ENCODE assay signal across 16 cellular contexts in genomic region chr7:132298782-132299181, GRCh38.
A peak's percentile ranks its signal among the peaks of the same experiment; 100 is the strongest.
DNase-seq lines count a peak whose midpoint lies in the region; ATAC-seq and TF ChIP-seq lines count a peak whose summit lies in the region.
"Had no signal": no experiment of that assay in that cellular context is flagged by ENCODE, and none has a peak within 500 bp of the region (broad histone marks: within the 10 kb centered on the region; RNA-seq: fewer than 3 reads in every experiment).

No MANE protein-coding gene starts in this region.

- H3K4me1 Mint-ChIP-seq in MCF 10A (ENCODE audit: insufficient read depth, unreplicated experiment), result no peaks in the 10 kb centered on the region
- no peaks in the 10 kb centered on the region for H3K4me1 Mint-ChIP-seq in effector memory CD8-positive, alpha-beta T cell (ENCODE audit: low read depth in 2 of 2)

- CTCF ChIA-PET in MCF 10A (lab: Yijun Ruan, JAX), result interaction anchor here (0.7 to 1.2 kb wide), 2 partner anchors 8 to 19 kb away, joined by 3 read pairs; no protein-coding TSS in a partner anchor
- CTCF ChIA-PET in SK-N-SH (lab: Yijun Ruan, JAX), result interaction anchor here (1.9 kb wide), 1 partner anchor 20 kb away, joined by 5 read pairs; no protein-coding TSS in a partner anchor

- H3K27me3 Mint-ChIP-seq in MCF 10A (ENCODE audit: insufficient read depth, unreplicated experiment), result no peaks in the 10 kb centered on the region
- peaks cover 27 to 74% of the 10 kb centered on the region in 2 donors for H3K27me3 Mint-ChIP-seq in effector memory CD8-positive, alpha-beta T cell

- no peaks in the 10 kb centered on the region for H3K36me3 Mint-ChIP-seq in MCF 10A (ENCODE audit: insufficient read depth, unreplicated experiment)
- H3K36me3 Mint-ChIP-seq in effector memory CD8-positive, alpha-beta T cell (ENCODE audit: insufficient read depth), result no peaks in the 10 kb centered on the region
- H3K36me3 Mint-ChIP-seq: neural progenitor cell had no signal

- H3K79me2 ChIP-seq in SK-N-SH (ENCODE audit: insufficient read depth), result no peaks in the 10 kb centered on the region

- no TSS peak for BruUV-seq in MCF 10A (replicated peaks; lab: Mats Ljungman, UMichigan)

- TF ChIP-seq CTCF in MCF 10A (IDR thresholded peaks at IDR 0.05; ENCODE audit: unreplicated experiment), result no peak
- TF ChIP-seq CTCF in breast epithelium (IDR thresholded peaks at IDR 0.05), result no peak
- TF ChIP-seq CTCF in SK-N-SH (IDR thresholded peaks at IDR 0.05), result no peak
- TF ChIP-seq CTCF in foreskin keratinocyte (conservative IDR thresholded peaks at IDR 0.05), result no peak

- POLR2A ChIA-PET in MCF 10A (lab: Yijun Ruan, JAX) (interaction anchor here (0.6 kb wide), 1 partner anchor 407 kb away, joined by 3 read pairs; no protein-coding TSS in a partner anchor), SK-N-SH (lab: Yijun Ruan, JAX) (no interaction called here)

- no peaks in the 10 kb centered on the region for H3K4me1 ChIP-seq in breast epithelium
- H3K4me1 ChIP-seq in SK-N-SH (ENCODE audit: control insufficient read depth in 1 of 2, insufficient read depth in 2 of 2, low read depth in 1 of 2, low read length in 1 of 2), result peaks cover 0 to 10% of the 10 kb centered on the region in 2 experiments; a peak in 1 of 4 replicates
- H3K4me1 ChIP-seq in foreskin keratinocyte, result no peaks in the 10 kb centered on the region

- peak overlapping the region; percentile 1; the same call in 1 of the 2 replicates for H3K4me2 ChIP-seq in SK-N-SH
- H3K4me2 ChIP-seq: neural progenitor cell had no signal

- no peak for TF ChIP-seq RAD21 in SK-N-SH (IDR thresholded peaks at IDR 0.05; ENCODE audit: low read length)

- intact Hi-C loops in MCF 10A (cut with micrococcal nuclease) (no loop called here), breast epithelium (cut with DNase I; ENCODE audit: low total_unique reads) (no loop called here)

- H3K27ac ChIP-seq in breast epithelium (no peak overlapping the region), SK-N-SH (ENCODE audit: low read depth in 2 of 2, low read length in 1 of 2) (peak overlapping the region in 1 of 2 experiments; percentile 47; a peak in 2 of 4 replicates), foreskin keratinocyte (no peak overlapping the region)
- H3K27ac ChIP-seq: coronary artery, neural progenitor cell had no signal

- 55% methylated on average over 4 of the region's 4 CpGs for WGBS in SK-N-SH (ENCODE audit: low lambda C conversion rate)

- H3K27ac Mint-ChIP-seq in MCF 10A (ENCODE audit: low read depth, unreplicated experiment), result no peak overlapping the region
- H3K27ac Mint-ChIP-seq in effector memory CD8-positive, alpha-beta T cell, result no peak overlapping the region
- H3K27ac Mint-ChIP-seq: neural progenitor cell had no signal

- H4K20me1 ChIP-seq in SK-N-SH (ENCODE audit: insufficient read depth), result no peaks in the 10 kb centered on the region

- no peak overlapping the region for H3K4me3 Mint-ChIP-seq in MCF 10A (ENCODE audit: unreplicated experiment)
- no peak overlapping the region for H3K4me3 Mint-ChIP-seq in effector memory CD8-positive, alpha-beta T cell
- H3K4me3 Mint-ChIP-seq: neural progenitor cell had no signal

- H3F3A ChIP-seq in SK-N-SH (replicated peaks; ENCODE audit: insufficient read depth), result peaks cover 9% of the 10 kb centered on the region

- H3K4me3 ChIP-seq in breast epithelium, result no peak overlapping the region
- no peak overlapping the region for H3K4me3 ChIP-seq in SK-N-SH (ENCODE audit: low read depth in 2 of 2, low read length in 1 of 2)
- H3K4me3 ChIP-seq: coronary artery, neural progenitor cell had no signal

- ATAC-seq in foreskin keratinocyte (peak; percentile 34), HG02938 (IDR thresholded peaks at IDR 0.05; ENCODE audit: unreplicated experiment) (no peak)
- no peak for ATAC-seq in effector memory CD8-positive, alpha-beta T cell (replicated peaks)
- ATAC-seq: Panc1 had no signal

- no peak for TF ChIP-seq EP300 in SK-N-SH (IDR thresholded peaks at IDR 0.05; ENCODE audit: borderline replicate concordance in 1 of 2, low read depth in 1 of 2, low read length in 1 of 2)

- TF ChIP-seq POLR2A in breast epithelium (IDR thresholded peaks at IDR 0.05), result no peak

- no peaks in the 10 kb centered on the region for H3K9me2 ChIP-seq in SK-N-SH

- no peaks in the 10 kb centered on the region for H3K27me3 ChIP-seq in breast epithelium
- no peaks in the 10 kb centered on the region for H3K27me3 ChIP-seq in SK-N-SH (ENCODE audit: insufficient read depth)
- H3K27me3 ChIP-seq in foreskin keratinocyte, result no peaks in the 10 kb centered on the region
- H3K27me3 ChIP-seq: neural progenitor cell had no signal

- H2AFZ ChIP-seq in SK-N-SH (ENCODE audit: low read depth), result no peak overlapping the region; the same call in 1 of the 2 replicates
- H2AFZ ChIP-seq: neural progenitor cell had no signal

- DNase-seq in MCF 10A (ENCODE audit: unreplicated experiment), result peak; percentile 20
- no peak for DNase-seq in breast epithelium (ENCODE audit: low spot score in 2 of 2)
- DNase-seq in SK-N-SH, result no peak
- DNase-seq in foreskin keratinocyte, result peak in 1 of 2 donors; percentile 45
- no peak for DNase-seq in activated gamma-delta T cell treated with Interleukin-2 at 50 U/mL for 16 hours
- no peak for DNase-seq in NCI-H1048 (lab: John Stamatoyannopoulos, UW)
- DNase-seq in effector memory CD8-positive, alpha-beta T cell, result no peak
- DNase-seq: activated CD4-positive, alpha-beta T cell treated with anti-CD3 and anti-CD28 coated beads, Interleukin-2, amount 50 U/mL, for 48 hours; activated naive CD4-positive, alpha-beta T cell treated with anti-CD3 and anti-CD28 coated beads, Interleukin-2, amount 50 U/mL, for 16 hours; NCI-H2227 treated with DMSO at 0.1 percent for 48 hours; T-helper 9 cell; trophoblast cell had no signal

- H3K36me3 ChIP-seq in breast epithelium (no peaks in the 10 kb centered on the region), SK-N-SH (replicated peaks in 1 of 2; ENCODE audit: control insufficient read depth in 1 of 2, insufficient read depth in 2 of 2, low read length in 1 of 2) (no peaks in the 10 kb centered on the region)
- H3K36me3 ChIP-seq: neural progenitor cell had no signal

- H3K9me3 ChIP-seq in breast epithelium (no peaks in the 10 kb centered on the region), SK-N-SH (no peaks in the 10 kb centered on the region)

- peaks cover 3% of the 10 kb centered on the region for H3K9me3 Mint-ChIP-seq in MCF 10A (ENCODE audit: unreplicated experiment)
- H3K9me3 Mint-ChIP-seq in effector memory CD8-positive, alpha-beta T cell, result no peaks in the 10 kb centered on the region
- H3K9me3 Mint-ChIP-seq: neural progenitor cell had no signal

- no peak overlapping the region for H3K9ac ChIP-seq in SK-N-SH
- H3K9ac ChIP-seq: neural progenitor cell had no signal

TF ChIP-seq in SK-N-SH, 30 proteins besides CTCF, POLR2A, EP300 and RAD21:
- TF ChIP-seq TEAD4 (IDR thresholded peaks at IDR 0.05; ENCODE audit: borderline replicate concordance, insufficient read depth), result no peak
- TF ChIP-seq CHD2 (IDR thresholded peaks at IDR 0.05; ENCODE audit: low read length, partially characterized antibody), result no peak
- no peak for TF ChIP-seq YY1 (IDR thresholded peaks at IDR 0.05; ENCODE audit: low read depth)
- peak; percentile 41; the same call in 1 of the 2 replicates for TF ChIP-seq NFIC (IDR thresholded peaks at IDR 0.05; ENCODE audit: borderline replicate concordance)
- TF ChIP-seq RXRA (IDR thresholded peaks at IDR 0.05; ENCODE audit: borderline replicate concordance, low read depth), result no peak
- no peak for TF ChIP-seq GATA2 (CRISPR knock-in tag; IDR thresholded peaks at IDR 0.05)
- TF ChIP-seq MEF2A (IDR thresholded peaks at IDR 0.05; ENCODE audit: borderline replicate concordance, low read depth), result no peak
- TF ChIP-seq FOXM1 (IDR thresholded peaks at IDR 0.05; ENCODE audit: low read depth), result no peak
- TF ChIP-seq POLR2AphosphoS5 (IDR thresholded peaks at IDR 0.05; ENCODE audit: low read depth, low read length), result no peak
- TF ChIP-seq MAX (IDR thresholded peaks at IDR 0.05; ENCODE audit: low read depth), result peak; percentile 57
- TF ChIP-seq FOSL2 (IDR thresholded peaks at IDR 0.05; ENCODE audit: borderline replicate concordance, low read depth), result peak; percentile 93
- peak; percentile 79 for TF ChIP-seq TCF12 (IDR thresholded peaks at IDR 0.05)
- TF ChIP-seq RCOR1 (IDR thresholded peaks at IDR 0.05; ENCODE audit: low read length), result no peak
- peak; percentile 46 for TF ChIP-seq PBX3 (IDR thresholded peaks at IDR 0.05)
- TF ChIP-seq ELF1 (IDR thresholded peaks at IDR 0.05), result no peak
- no peak for TF ChIP-seq FOXJ3 (CRISPR knock-in tag; IDR thresholded peaks at IDR 0.05)
- no peak for TF ChIP-seq IRF3 (IDR thresholded peaks at IDR 0.05; ENCODE audit: low read depth, low read length)
- peak; percentile 93 for TF ChIP-seq JUND (IDR thresholded peaks at IDR 0.05)
- TF ChIP-seq SIN3A (IDR thresholded peaks at IDR 0.05; ENCODE audit: borderline replicate concordance, low read depth, low read length), result no peak
